Comparison of ENCODE assay signal across 7 cellular contexts in genomic region chrX:7156879-7157278, GRCh38.
"Had no signal": no experiment of that assay in that cellular context is flagged by ENCODE, and none has a peak within 500 bp of the region (broad histone marks: within the 10 kb centered on the region; RNA-seq: fewer than 3 reads in every experiment).

No MANE protein-coding gene starts in this region.

- H3K4me3 ChIP-seq: GM23338 had no signal

- DNase-seq: H9, HCEC 1CT, KBM-7 had no signal

- FAIRE-seq: H1, H54, HTR-8/SVneo had no signal

- H3K4me2 ChIP-seq: GM23338 had no signal

- H2AFZ ChIP-seq: GM23338 had no signal

- ATAC-seq: GM23338 had no signal
